In genomic region chr3:25156526-25157075, GRCh38 we compare ENCODE assay signal across 10 cellular contexts.
DNase-seq lines count a peak whose midpoint lies in the region; ATAC-seq and TF ChIP-seq lines count a peak whose summit lies in the region.
"Had no signal": no experiment of that assay in that cellular context is flagged by ENCODE, and none has a peak within 500 bp of the region (broad histone marks: within the 10 kb centered on the region; RNA-seq: fewer than 3 reads in every experiment).

No MANE protein-coding gene starts in this region.

- peak overlapping the region; percentile 64 for H3K4me3 Mint-ChIP-seq in neural progenitor cell
- H3K4me3 Mint-ChIP-seq in T-helper 2 cell treated with Interferon-gamma antibody and Interleukin-4, amounts not matched to agents 5 μg/mL and 100 μg/mL, for 36 hours = no peak overlapping the region
- H3K4me3 Mint-ChIP-seq in stimulated activated effector memory CD8-positive, alpha-beta T cell treated with anti-CD3 and anti-CD28 coated beads, Interleukin-12 subunit alpha, Interleukin-12 subunit beta, amount 100 ng/mL, for 72 hours = no peak overlapping the region
- H3K4me3 Mint-ChIP-seq: CD14-positive monocyte had no signal

- H3K27me3 ChIP-seq in neural progenitor cell = no peaks in the 10 kb centered on the region

- H3F3A ChIP-seq in neural progenitor cell (ENCODE audit: low read depth) = peaks cover 36% of the 10 kb centered on the region

- H3K9me3 Mint-ChIP-seq in neural progenitor cell = no peaks in the 10 kb centered on the region
- peaks cover 8% of the 10 kb centered on the region for H3K9me3 Mint-ChIP-seq in T-helper 2 cell treated with Interferon-gamma antibody and Interleukin-4, amounts not matched to agents 5 μg/mL and 100 μg/mL, for 36 hours
- H3K9me3 Mint-ChIP-seq in stimulated activated effector memory CD8-positive, alpha-beta T cell treated with anti-CD3 and anti-CD28 coated beads, Interleukin-12 subunit alpha, Interleukin-12 subunit beta, amount 100 ng/mL, for 72 hours = peaks cover 9% of the 10 kb centered on the region

- H2AFZ ChIP-seq in neural progenitor cell (replicated peaks) = no peak overlapping the region

- H4K20me1 ChIP-seq in neural progenitor cell (ENCODE audit: low read depth) = no peaks in the 10 kb centered on the region

- ATAC-seq in stimulated activated effector memory CD8-positive, alpha-beta T cell treated with anti-CD3 and anti-CD28 coated beads, Interleukin-12 subunit alpha, Interleukin-12 subunit beta, amount 100 ng/mL, for 72 hours = no peak
- no peak for ATAC-seq in HG03442 (IDR thresholded peaks at IDR 0.05; ENCODE audit: unreplicated experiment)

- H3K27me3 Mint-ChIP-seq in neural progenitor cell (ENCODE audit: insufficient read depth, low read depth) = no peaks in the 10 kb centered on the region
- no peaks in the 10 kb centered on the region for H3K27me3 Mint-ChIP-seq in T-helper 2 cell treated with Interferon-gamma antibody and Interleukin-4, amounts not matched to agents 5 μg/mL and 100 μg/mL, for 36 hours (ENCODE audit: low read depth)

- H3K79me2 ChIP-seq in neural progenitor cell (ENCODE audit: low read depth) = no peaks in the 10 kb centered on the region

- H3K27ac ChIP-seq in neural progenitor cell = peak overlapping the region; percentile 100

- no peak for TF ChIP-seq CTCF in AG09319 (IDR thresholded peaks at IDR 0.05; ENCODE audit: low read depth, low read length)
- TF ChIP-seq CTCF in fibroblast of pulmonary artery (IDR thresholded peaks at IDR 0.05; ENCODE audit: low read length, missing control alignments) = no peak
- no peak for TF ChIP-seq CTCF in neural progenitor cell (IDR thresholded peaks at IDR 0.05)

- H3K9ac ChIP-seq in neural progenitor cell = peak overlapping the region; percentile 47

- H3K4me1 ChIP-seq in neural progenitor cell = peaks cover 41% of the 10 kb centered on the region

- peaks cover 49% of the 10 kb centered on the region for H3K4me1 Mint-ChIP-seq in neural progenitor cell
- no peaks in the 10 kb centered on the region for H3K4me1 Mint-ChIP-seq in T-helper 2 cell treated with Interferon-gamma antibody and Interleukin-4, amounts not matched to agents 5 μg/mL and 100 μg/mL, for 36 hours (ENCODE audit: low read depth)
- H3K4me1 Mint-ChIP-seq in stimulated activated effector memory CD8-positive, alpha-beta T cell treated with anti-CD3 and anti-CD28 coated beads, Interleukin-12 subunit alpha, Interleukin-12 subunit beta, amount 100 ng/mL, for 72 hours = no peaks in the 10 kb centered on the region
- H3K4me1 Mint-ChIP-seq: CD14-positive monocyte had no signal

- no peaks in the 10 kb centered on the region for H3K36me3 Mint-ChIP-seq in neural progenitor cell
- no peaks in the 10 kb centered on the region for H3K36me3 Mint-ChIP-seq in T-helper 2 cell treated with Interferon-gamma antibody and Interleukin-4, amounts not matched to agents 5 μg/mL and 100 μg/mL, for 36 hours (ENCODE audit: low read depth)
- no peaks in the 10 kb centered on the region for H3K36me3 Mint-ChIP-seq in stimulated activated effector memory CD8-positive, alpha-beta T cell treated with anti-CD3 and anti-CD28 coated beads, Interleukin-12 subunit alpha, Interleukin-12 subunit beta, amount 100 ng/mL, for 72 hours
- H3K36me3 Mint-ChIP-seq: CD14-positive monocyte had no signal

- no peaks in the 10 kb centered on the region for H3K9me3 ChIP-seq in neural progenitor cell (ENCODE audit: low read depth)

- H3K4me2 ChIP-seq in neural progenitor cell = peak overlapping the region; percentile 75

- H3K27ac Mint-ChIP-seq in neural progenitor cell = peak overlapping the region; percentile 99
- no peak overlapping the region for H3K27ac Mint-ChIP-seq in T-helper 2 cell treated with Interferon-gamma antibody and Interleukin-4, amounts not matched to agents 5 μg/mL and 100 μg/mL, for 36 hours
- no peak overlapping the region for H3K27ac Mint-ChIP-seq in stimulated activated effector memory CD8-positive, alpha-beta T cell treated with anti-CD3 and anti-CD28 coated beads, Interleukin-12 subunit alpha, Interleukin-12 subunit beta, amount 100 ng/mL, for 72 hours
- H3K27ac Mint-ChIP-seq: CD14-positive monocyte had no signal

- DNase-seq in AG09319 (ENCODE audit: extremely low read depth, low read depth) (peak; percentile 11), RKO (ENCODE audit: low spot score) (peak; percentile 14), fibroblast of pulmonary artery (ENCODE audit: low read depth) (peak; percentile 65), neural progenitor cell (ENCODE audit: low spot score) (peak; percentile 70)
- no peak for DNase-seq in T-helper 2 cell treated with Interferon-gamma antibody and Interleukin-4, amounts not matched to agents 5 μg/mL and 100 μg/mL, for 36 hours (ENCODE audit: low spot score)
- DNase-seq in stimulated activated effector memory CD8-positive, alpha-beta T cell treated with anti-CD3 and anti-CD28 coated beads, Interleukin-12 subunit alpha, Interleukin-12 subunit beta, amount 100 ng/mL, for 72 hours (ENCODE audit: low spot score in 2 of 2) = no peak
- DNase-seq in activated CD8-positive, alpha-beta memory T cell treated with anti-CD3 and anti-CD28 coated beads, Interleukin-2, amount 50 U/mL, for 48 hours = no peak
- DNase-seq: hypothalamus had no signal

- H3K4me3 ChIP-seq in fibroblast of pulmonary artery (replicated peaks; ENCODE audit: low read depth, low read length) (no peak overlapping the region), neural progenitor cell (peak overlapping the region; percentile 37)

- no peaks in the 10 kb centered on the region for H3K36me3 ChIP-seq in neural progenitor cell

Comparison
In these comparisons a context has a peak if more than half of its experiments do, and no peak if none do; other contexts are left out.
1. DNase-seq: peak in AG09319 (single experiment), RKO (single experiment), fibroblast of pulmonary artery (single experiment) and neural progenitor cell (single experiment); none in T-helper 2 cell treated with Interferon-gamma antibody and Interleukin-4, amounts not matched to agents 5 μg/mL and 100 μg/mL, for 36 hours (single experiment), stimulated activated effector memory CD8-positive, alpha-beta T cell treated with anti-CD3 and anti-CD28 coated beads, Interleukin-12 subunit alpha, Interleukin-12 subunit beta, amount 100 ng/mL, for 72 hours (0 of 2) and activated CD8-positive, alpha-beta memory T cell treated with anti-CD3 and anti-CD28 coated beads, Interleukin-2, amount 50 U/mL, for 48 hours (single experiment).